18 cellular contexts compared by ENCODE assay signal in genomic region chr9:91992636-91993035, GRCh38. TPM values are rescaled to one million over a fixed set of nuclear protein-coding genes. Genes with fewer than 3 reads are reported as not detected.
DNase-seq lines count a peak whose midpoint lies in the region; FAIRE-seq and TF ChIP-seq lines count a peak whose summit lies in the region.
"Had no signal": no experiment of that assay in that cellular context is flagged by ENCODE, and none has a peak within 500 bp of the region (broad histone marks: within the 10 kb centered on the region; RNA-seq: fewer than 3 reads in every experiment).

No MANE protein-coding gene starts in this region.

- no peak for TF ChIP-seq CTCF in AG09309 (IDR thresholded peaks at IDR 0.05; ENCODE audit: control insufficient read depth, insufficient read depth, low read depth, low read length, missing control alignments)
- no peak for TF ChIP-seq CTCF in bronchial epithelial cell (IDR thresholded peaks at IDR 0.05; ENCODE audit: insufficient read depth, low read length, severe bottlenecking)
- TF ChIP-seq CTCF in mesothelial cell of epicardium (IDR thresholded peaks at IDR 0.05; ENCODE audit: unreplicated experiment): no peak
- TF ChIP-seq CTCF in spleen (IDR thresholded peaks at IDR 0.05 in 8 of 11, conservative IDR thresholded peaks at IDR 0.05 in 3 of 11): no peak

- H3K4me3 Mint-ChIP-seq in mesothelial cell of epicardium: no peak overlapping the region
- H3K4me3 Mint-ChIP-seq: natural killer cell had no signal

- no peak overlapping the region for H3K27ac ChIP-seq in spleen
- H3K27ac ChIP-seq: BLaER1, foreskin keratinocyte, HL-60 had no signal

- peaks cover 3% of the 10 kb centered on the region for H3K27me3 Mint-ChIP-seq in mesothelial cell of epicardium (ENCODE audit: low read depth)

- no peak for TF ChIP-seq POLR2A in spleen (IDR thresholded peaks at IDR 0.05)

- FAIRE-seq in bronchial epithelial cell (lab: Jason Lieb, UNC): peak; percentile 13

- no peaks in the 10 kb centered on the region for H3K36me3 ChIP-seq in bronchial epithelial cell (ENCODE audit: control insufficient read depth, insufficient read depth, low read length)
- no peaks in the 10 kb centered on the region for H3K36me3 ChIP-seq in spleen
- H3K36me3 ChIP-seq: BLaER1 had no signal

- H3K4me3 ChIP-seq in AG09309 (ENCODE audit: control insufficient read depth, low read depth, low read length) (peak overlapping the region; percentile 12; the same call in 1 of the 2 replicates), bronchial epithelial cell (ENCODE audit: low read depth, low read length) (no peak overlapping the region), spleen (no peak overlapping the region)
- H3K4me3 ChIP-seq: BLaER1 had no signal

- peak overlapping the region; percentile 37 for H3K27ac Mint-ChIP-seq in mesothelial cell of epicardium
- H3K27ac Mint-ChIP-seq: natural killer cell had no signal

- no peaks in the 10 kb centered on the region for H3K36me3 Mint-ChIP-seq in mesothelial cell of epicardium
- H3K36me3 Mint-ChIP-seq: natural killer cell had no signal

- peaks cover 7% of the 10 kb centered on the region for H3K27me3 ChIP-seq in bronchial epithelial cell (ENCODE audit: control insufficient read depth, insufficient read depth, low read length)
- peaks cover 0 to 21% (median 0%) of the 10 kb centered on the region in 7 donors for H3K27me3 ChIP-seq in spleen (replicated peaks in 1 of 7)
- H3K27me3 ChIP-seq: BLaER1 had no signal

- DNase-seq in AG09309 (ENCODE audit: low read depth) (peak; percentile 93), HT1080 (ENCODE audit: low read depth) (peak; percentile 26), bronchial epithelial cell (ENCODE audit: low read depth) (no peak), mesothelial cell of epicardium (ENCODE audit: low spot score in 2 of 2, unreplicated experiment in 2 of 2) (no peak), spleen (no peak), activated gamma-delta T cell (lab: John Stamatoyannopoulos, UW) (no peak), dedifferentiated amniotic fluid mesenchymal stem cell (ENCODE audit: extremely low spot score) (no peak), A172 (ENCODE audit: low spot score) (no peak)
- DNase-seq: activated CD4-positive, alpha-beta T cell treated with anti-CD3 and anti-CD28 coated beads, Interleukin-2, amount 50 U/mL, for 48 hours; dermis blood vessel endothelial cell; foreskin keratinocyte; natural killer cell; NCI-H1436; NCI-H510A; OCI-M1; stimulated activated CD4-positive, alpha-beta T cell treated with anti-CD3 and anti-CD28 coated beads, Interleukin-1b, Interleukin-23, amount 100 ng/mL, for 48 hours had no signal

- H3K9me3 ChIP-seq in spleen: no peaks in the 10 kb centered on the region

- H3K4me1 Mint-ChIP-seq in mesothelial cell of epicardium: peaks cover 7% of the 10 kb centered on the region
- H3K4me1 Mint-ChIP-seq: natural killer cell had no signal

- intact Hi-C loops in spleen (cut with DNase I; ENCODE audit: low total_unique reads): no loop called here

- 77 to 89% (median 87%) methylated on average over 8 of the region's 8 CpGs for WGBS in spleen, 5 donors

- H3K4me1 ChIP-seq in spleen: no peaks in the 10 kb centered on the region
- H3K4me1 ChIP-seq: BLaER1, foreskin keratinocyte had no signal

- H3K9me3 Mint-ChIP-seq in mesothelial cell of epicardium: peaks cover 8% of the 10 kb centered on the region
- H3K9me3 Mint-ChIP-seq: natural killer cell had no signal

RNA-seq across cellular contexts. Expression of gene ROR2, which starts 42.6 kb away (rescaled TPM):
- 0.03 and 0.29 TPM in 2 replicates for total RNA-seq in HT1080 (2014; rRNA removed; shearing (Covaris generic))
- polyA plus RNA-seq in HT1080 (2015; cell fraction: cytosol; rRNA removed): 0.12 and 0.19 TPM in 2 replicates
- 0.14 TPM in 1 of 2 replicates, not detected in the other for polyA plus RNA-seq in HT1080 (2015; cell fraction: nucleus; rRNA removed)
- total RNA-seq in bronchial epithelial cell (0.13 and 0.26 TPM in 2 replicates), mesothelial cell of epicardium (36.7 to 41.0 TPM (median 39.7 TPM) in 3 replicates), spleen (10 to 100 TPM in 1 of 7 donors, 1 to 10 TPM in 6; 2.5 to 15.6 (median 7.2) TPM)
- polyA plus RNA-seq in spleen: 1 to 10 TPM in 1 of 3 donors, under 1 TPM in 2; 0.65 to 1.8 (median 0.70) TPM
- 0.36 TPM in 1 of 2 replicates, not detected in the other for total RNA-seq in A172 (2014; rRNA removed; shearing (Covaris generic))

Comparison
In these comparisons a context has a peak if more than half of its experiments do, and no peak if none do; other contexts are left out.
1. DNase-seq: peak in AG09309 (single experiment) and HT1080 (single experiment); none in bronchial epithelial cell (single experiment), mesothelial cell of epicardium (0 of 2), spleen (single experiment), activated gamma-delta T cell (single experiment), dedifferentiated amniotic fluid mesenchymal stem cell (single experiment) and A172 (single experiment).